Comparison of ENCODE assay signal across 23 cellular contexts in the genomic region with DNA sequence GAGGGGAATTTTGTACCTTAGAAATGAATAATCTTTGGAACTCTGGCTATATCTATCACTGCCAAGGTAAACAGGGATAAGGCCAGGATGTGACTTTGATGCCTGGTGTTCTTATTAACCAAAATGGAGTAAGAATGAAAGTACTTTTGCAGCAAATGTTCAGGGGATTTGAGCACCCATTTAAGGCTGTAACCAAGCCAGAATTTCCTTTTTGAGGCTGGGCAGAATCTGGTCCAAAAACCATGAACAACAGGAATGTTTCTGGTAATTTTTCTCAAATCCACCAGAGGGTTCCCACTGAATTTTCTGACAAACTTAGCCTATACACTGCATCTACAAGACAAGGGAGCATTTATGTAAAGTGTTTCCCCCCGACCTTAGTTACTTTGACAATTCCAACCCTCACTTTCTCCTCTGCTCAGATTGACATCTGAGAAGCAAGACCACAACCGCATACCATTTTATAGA.
A peak's percentile ranks its signal among the peaks of the same experiment; 100 is the strongest.
DNase-seq lines count a peak whose midpoint lies in the region; ATAC-seq, FAIRE-seq and TF ChIP-seq lines count a peak whose summit lies in the region.
"Had no signal": no experiment of that assay in that cellular context is flagged by ENCODE, and none has a peak within 500 bp of the region (broad histone marks: within the 10 kb centered on the region; RNA-seq: fewer than 3 reads in every experiment).

No MANE protein-coding gene starts in this region.

- H3K9me3 Mint-ChIP-seq in chondrocyte (ENCODE audit: low read depth), result no peaks in the 10 kb centered on the region
- no peaks in the 10 kb centered on the region for H3K9me3 Mint-ChIP-seq in progenitor cell of endocrine pancreas (ENCODE audit: low read depth)
- H3K9me3 Mint-ChIP-seq in HFFc6, result no peaks in the 10 kb centered on the region
- H3K9me3 Mint-ChIP-seq in Calu3 (ENCODE audit: low read depth, unreplicated experiment), result no peaks in the 10 kb centered on the region
- H3K9me3 Mint-ChIP-seq: activated CD4-positive, alpha-beta memory T cell treated with anti-CD3 and anti-CD28 coated beads for 36 hours; activated T-cell treated with anti-CD3 and anti-CD28 coated beads, Interleukin-2, amount 50 U/mL, for 24 hours; CD8-positive, alpha-beta memory T cell had no signal

- peak in 1 of 2 experiments; percentile 8; a peak in 1 of 5 replicates for TF ChIP-seq RAD21 in A549 (conservative IDR thresholded peaks at IDR 0.05 in 1 of 2, IDR thresholded peaks at IDR 0.05 in 1 of 2)

- peaks cover 12% of the 10 kb centered on the region for H3K4me1 Mint-ChIP-seq in chondrocyte (ENCODE audit: low read depth)
- H3K4me1 Mint-ChIP-seq in progenitor cell of endocrine pancreas (ENCODE audit: low read depth), result peaks cover 12% of the 10 kb centered on the region
- no peaks in the 10 kb centered on the region for H3K4me1 Mint-ChIP-seq in HFFc6 (ENCODE audit: low read depth)
- H3K4me1 Mint-ChIP-seq in Calu3 (ENCODE audit: low read depth, unreplicated experiment), result peaks cover 36% of the 10 kb centered on the region
- H3K4me1 Mint-ChIP-seq: CD8-positive, alpha-beta memory T cell; stimulated activated naive B cell treated with anti-CD40 and anti-IgM and Interleukin-4, amounts not matched to agents 10 μg/mL and 1 μg/mL and 100 μg/mL, for 72 hours; T-helper 17 cell had no signal

- intact Hi-C loops in Calu3 (cut with micrococcal nuclease; ENCODE audit: unreplicated experiment), result no loop called here

- peak; percentile 63 for FAIRE-seq in A549 (lab: Jason Lieb, UNC)
- FAIRE-seq: kidney had no signal

- no TSS peak for BruUV-seq in Calu3 (replicated peaks; lab: Mats Ljungman, UMichigan)

- H3K36me3 Mint-ChIP-seq in chondrocyte (ENCODE audit: low read depth) (no peaks in the 10 kb centered on the region), progenitor cell of endocrine pancreas (ENCODE audit: insufficient read depth) (no peaks in the 10 kb centered on the region), HFFc6 (ENCODE audit: low read depth) (no peaks in the 10 kb centered on the region; the same call in 1 of the 2 replicates), Calu3 (ENCODE audit: insufficient read depth, unreplicated experiment) (no peaks in the 10 kb centered on the region)
- H3K36me3 Mint-ChIP-seq: activated CD4-positive, alpha-beta memory T cell treated with anti-CD3 and anti-CD28 coated beads for 36 hours; CD8-positive, alpha-beta memory T cell; stimulated activated naive B cell treated with anti-CD40 and anti-IgM and Interleukin-4, amounts not matched to agents 10 μg/mL and 1 μg/mL and 100 μg/mL, for 72 hours had no signal

- H3K4me3 Mint-ChIP-seq in chondrocyte (ENCODE audit: unreplicated experiment), result no peak overlapping the region
- H3K4me3 Mint-ChIP-seq in progenitor cell of endocrine pancreas (ENCODE audit: low read depth), result no peak overlapping the region
- H3K4me3 Mint-ChIP-seq in HFFc6, result no peak overlapping the region
- H3K4me3 Mint-ChIP-seq in Calu3 (ENCODE audit: low read depth, unreplicated experiment), result no peak overlapping the region
- H3K4me3 Mint-ChIP-seq: activated CD4-positive, alpha-beta memory T cell treated with anti-CD3 and anti-CD28 coated beads for 36 hours; activated T-cell treated with anti-CD3 and anti-CD28 coated beads, Interleukin-2, amount 50 U/mL, for 24 hours; CD8-positive, alpha-beta memory T cell; stimulated activated naive B cell treated with anti-CD40 and anti-IgM and Interleukin-4, amounts not matched to agents 10 μg/mL and 1 μg/mL and 100 μg/mL, for 72 hours; T-helper 17 cell had no signal

- CTCF ChIA-PET in A549 (lab: Yijun Ruan, JAX), result interaction anchor here (0.6 to 1.3 kb wide), 2 partner anchors 11 to 1902 kb away, joined by 3 to 4 read pairs; no protein-coding TSS in a partner anchor
- CTCF ChIA-PET in Calu3 (lab: Charles Lee), result interaction anchor here (0.6 to 1.0 kb wide), 2 partner anchors 115 to 131 kb away, joined by 3 to 5 read pairs; no protein-coding TSS in a partner anchor

- H3K27ac Mint-ChIP-seq in chondrocyte (ENCODE audit: unreplicated experiment) (no peak overlapping the region), progenitor cell of endocrine pancreas (no peak overlapping the region), HFFc6 (no peak overlapping the region), Calu3 (ENCODE audit: unreplicated experiment) (no peak overlapping the region)
- H3K27ac Mint-ChIP-seq: activated CD4-positive, alpha-beta memory T cell treated with anti-CD3 and anti-CD28 coated beads for 36 hours; activated T-cell treated with anti-CD3 and anti-CD28 coated beads, Interleukin-2, amount 50 U/mL, for 24 hours; CD8-positive, alpha-beta memory T cell; stimulated activated naive B cell treated with anti-CD40 and anti-IgM and Interleukin-4, amounts not matched to agents 10 μg/mL and 1 μg/mL and 100 μg/mL, for 72 hours; T-helper 17 cell had no signal

- H3K27me3 Mint-ChIP-seq in chondrocyte (ENCODE audit: low read depth), result peaks cover 3% of the 10 kb centered on the region
- H3K27me3 Mint-ChIP-seq in progenitor cell of endocrine pancreas, result peaks cover 3% of the 10 kb centered on the region
- H3K27me3 Mint-ChIP-seq in HFFc6 (ENCODE audit: insufficient read depth), result peaks cover 11% of the 10 kb centered on the region
- H3K27me3 Mint-ChIP-seq in Calu3 (ENCODE audit: unreplicated experiment), result no peaks in the 10 kb centered on the region
- H3K27me3 Mint-ChIP-seq: activated CD4-positive, alpha-beta memory T cell treated with anti-CD3 and anti-CD28 coated beads for 36 hours had no signal

- ATAC-seq in A549, result peak in 1 of 2 experiments; percentile 40; a peak in 3 of 6 replicates
- ATAC-seq in left lobe of liver, result peak; percentile 84
- ATAC-seq: stimulated activated naive B cell treated with anti-CD40 and anti-IgM and Interleukin-4, amounts not matched to agents 10 μg/mL and 1 μg/mL and 100 μg/mL, for 72 hours; T-helper 17 cell had no signal

- TF ChIP-seq CTCF in A549 (IDR thresholded peaks at IDR 0.05) (peak; percentile 14; the same call in 1 of the 3 replicates), chondrocyte (IDR thresholded peaks at IDR 0.05) (peak; percentile 63), progenitor cell of endocrine pancreas (IDR thresholded peaks at IDR 0.05; ENCODE audit: unreplicated experiment) (no peak), HFFc6 (IDR thresholded peaks at IDR 0.05) (no peak), Calu3 (IDR thresholded peaks at IDR 0.05; ENCODE audit: unreplicated experiment) (no peak)

- peak overlapping the region; percentile 32; the same call in 1 of the 3 replicates for H3K4me2 ChIP-seq in A549

- H3K4me3 ChIP-seq in A549, result no peak overlapping the region
- H3K4me3 ChIP-seq: GM23248, thyroid gland had no signal

- no peak overlapping the region for H3K27ac ChIP-seq in A549
- H3K27ac ChIP-seq: GM23248, thyroid gland had no signal

- peaks cover 10% of the 10 kb centered on the region for H3K4me1 ChIP-seq in A549
- H3K4me1 ChIP-seq: thyroid gland had no signal

- TF ChIP-seq EP300 in A549 (IDR thresholded peaks at IDR 0.05), result no peak

- no peak for TF ChIP-seq POLR2A in A549 (IDR thresholded peaks at IDR 0.05; ENCODE audit: low read length)

- no peaks in the 10 kb centered on the region for H3K9me3 ChIP-seq in A549
- H3K9me3 ChIP-seq: thyroid gland had no signal

- DNase-seq in A549 (ENCODE audit: low read depth in 1 of 2, low spot score in 1 of 2) (peak in 1 of 2 experiments; percentile 16), OCI-M1 (lab: John Stamatoyannopoulos, UW) (peak; percentile 24), chondrocyte (ENCODE audit: low spot score) (no peak), left lobe of liver (ENCODE audit: low spot score) (no peak), progenitor cell of endocrine pancreas (ENCODE audit: low spot score, unreplicated experiment) (no peak), HFFc6 (no peak), Calu3 (no peak), NCI-H128 (lab: John Stamatoyannopoulos, UW; ENCODE audit: unreplicated experiment) (no peak)
- DNase-seq: activated CD4-positive, alpha-beta memory T cell treated with anti-CD3 and anti-CD28 coated beads for 36 hours; activated naive CD4-positive, alpha-beta T cell treated with anti-CD3 and anti-CD28 coated beads, Interleukin-2, amount 50 U/mL, for 16 hours; activated T-cell treated with anti-CD3 and anti-CD28 coated beads, Interleukin-2, amount 50 U/mL, for 24 hours; CD8-positive, alpha-beta memory T cell; DMS79; GM23248; hippocampal formation; kidney; NCI-H1694; NCI-H345; retina; SHP77; stimulated activated naive B cell treated with anti-CD40 and anti-IgM and Interleukin-4, amounts not matched to agents 10 μg/mL and 1 μg/mL and 100 μg/mL, for 72 hours; T-helper 17 cell had no signal

- POLR2A ChIA-PET in A549 (lab: Yijun Ruan, JAX), result no interaction called here

- 45% methylated on average over 2 of the region's 2 CpGs for WGBS in A549 (ENCODE audit: missing lambda C conversion rate)

TF ChIP-seq in A549, 52 proteins besides CTCF, POLR2A, EP300 and RAD21:
- no peak for TF ChIP-seq FOXS1 (CRISPR knock-in tag; IDR thresholded peaks at IDR 0.05)
- 0 out of 3 replicates have a peak, but pooled peaks have one; percentile 10 for TF ChIP-seq SMC3 (IDR thresholded peaks at IDR 0.05)

Comparison
In these comparisons a context has a peak if more than half of its experiments do, and no peak if none do; other contexts are left out.
1. CTCF ChIP-seq: peak in A549 (single experiment) and chondrocyte (single experiment); none in progenitor cell of endocrine pancreas (single experiment), HFFc6 (single experiment) and Calu3 (single experiment).